In the genomic region with DNA sequence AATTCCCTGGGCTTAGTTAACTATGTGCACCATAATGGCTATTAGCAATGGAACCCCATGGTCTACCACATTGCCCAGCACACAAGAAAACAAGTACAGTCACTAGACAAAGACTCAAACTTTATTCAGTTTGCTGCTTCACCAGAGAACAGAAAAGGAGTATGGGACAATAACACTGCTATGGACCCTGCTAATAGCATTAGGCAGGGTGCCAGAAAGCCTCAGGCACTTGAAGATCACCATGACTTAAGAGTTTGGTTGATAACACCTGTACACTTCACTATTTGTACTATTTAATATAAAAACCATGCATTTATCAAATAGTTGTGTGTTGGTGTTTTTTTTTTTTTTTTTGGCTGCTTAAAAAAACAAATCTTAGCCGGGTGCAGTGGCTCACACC, we compare ENCODE assay signal across 23 cellular contexts.
"Had no signal": no experiment of that assay in that cellular context is flagged by ENCODE, and none has a peak within 500 bp of the region (broad histone marks: within the 10 kb centered on the region; RNA-seq: fewer than 3 reads in every experiment).

No MANE protein-coding gene starts in this region.

- H3K4me1 ChIP-seq: lower lobe of right lung, right lobe of liver had no signal

- H3K27me3 ChIP-seq: neutrophil, pancreas, right lobe of liver, vagina had no signal

- FAIRE-seq: endometrium, pancreas, small intestine had no signal

- H3K36me3 ChIP-seq: pancreas, right lobe of liver, vagina had no signal

- H3K9me3 ChIP-seq: lower lobe of right lung, neutrophil, pancreas, right lobe of liver, vagina had no signal

- H3K4me3 ChIP-seq: coronary artery, lower lobe of right lung, pancreas, right lobe of liver, vagina had no signal

- DNase-seq: activated CD4-positive, alpha-beta T cell treated with anti-CD3 and anti-CD28 coated beads for 1 hour; activated CD4-positive, alpha-beta T cell treated with anti-CD3 and anti-CD28 coated beads, Interleukin-2, amount 50 U/mL, for 4 hours; activated effector memory CD4-positive, alpha-beta T cell treated with anti-CD3 and anti-CD28 coated beads, Interleukin-2, amount 50 U/mL, for 16 hours; activated naive CD4-positive, alpha-beta T cell treated with anti-CD3 and anti-CD28 coated beads, Interleukin-2, amount 50 U/mL, for 16 hours; activated T-cell treated with anti-CD3 and anti-CD28 coated beads, Interleukin-2, amount 50 U/mL, for 72 hours; aorta; erythroblast; foreskin melanocyte; glutamatergic neuron; hippocampal formation; islet precursor cell; left colon; lower lobe of right lung; natural killer cell; pancreas; right lobe of liver; small intestine; stimulated activated CD4-positive, alpha-beta T cell treated with anti-CD3 and anti-CD28 coated beads, Interleukin-4, amount 100 ng/mL, for 1 hour; stimulated activated naive CD8-positive, alpha-beta T cell treated with anti-CD3 and anti-CD28 coated beads, Interleukin-15, amount 100 ng/mL, for 72 hours had no signal
